25 cellular contexts compared by ENCODE assay signal in the genomic region with DNA sequence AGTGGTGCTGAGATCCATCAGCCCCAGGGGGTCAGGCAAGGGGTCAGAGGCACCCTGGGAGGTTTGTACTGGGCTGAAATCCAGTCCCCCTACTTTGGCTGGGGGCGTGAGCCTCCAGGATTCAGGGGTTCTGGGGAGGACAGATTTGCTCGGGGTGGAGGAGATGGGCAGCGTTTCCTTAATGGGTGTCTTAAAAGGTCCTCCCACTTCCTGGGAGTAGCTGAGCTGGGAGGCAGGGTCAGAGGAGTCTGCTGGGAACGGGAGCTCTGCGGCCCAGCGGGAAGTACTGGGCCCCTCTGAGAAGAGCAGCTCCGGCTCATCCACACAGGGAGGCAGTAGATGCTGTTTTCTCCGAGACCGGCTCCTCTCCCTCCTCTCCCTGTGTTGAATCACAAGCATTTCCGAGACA. TPM values are rescaled to one million over a fixed set of nuclear protein-coding genes. Genes with fewer than 3 reads are reported as not detected.
DNase-seq lines count a peak whose midpoint lies in the region; ATAC-seq and TF ChIP-seq lines count a peak whose summit lies in the region.
"Had no signal": no experiment of that assay in that cellular context is flagged by ENCODE, and none has a peak within 500 bp of the region (broad histone marks: within the 10 kb centered on the region; RNA-seq: fewer than 3 reads in every experiment).

No MANE protein-coding gene starts in this region.

- DNase-seq in T-helper 17 cell (no peak), endodermal cell (no peak), posterior vena cava (ENCODE audit: low spot score) (peak; percentile 76), NCI-H748 treated with DMSO at 0.1 percent for 48 hours (lab: John Stamatoyannopoulos, UW) (no peak), substantia nigra (lab: John Stamatoyannopoulos, UW) (no peak), A673 (ENCODE audit: low spot score) (no peak)
- DNase-seq: activated CD8-positive, alpha-beta T cell treated with anti-CD3 and anti-CD28 coated beads for 36 hours; activated naive CD4-positive, alpha-beta T cell; activated T-cell treated with anti-CD3 and anti-CD28 coated beads, Interleukin-2, amount 50 U/mL, for 1 hour; anterior cingulate cortex; DMS79 treated with DMSO at 0.1 percent for 48 hours; natural killer cell; NCI-H146; NCI-H2171; NCI-H524 treated with DMSO at 0.1 percent for 48 hours; small intestine; stimulated activated CD4-positive, alpha-beta T cell treated with anti-CD3 and anti-CD28 coated beads, Interleukin-2, amount 100 ng/mL, for 48 hours; stomach; SW 1271 had no signal

- H3K27ac ChIP-seq in endodermal cell (ENCODE audit: low read depth, low read length) (no peak overlapping the region), substantia nigra (ENCODE audit: low read depth, low read length, poor library complexity, severe bottlenecking) (no peak overlapping the region), A673 (ENCODE audit: low read depth, low read length, poor library complexity, severe bottlenecking) (no peak overlapping the region)

- peaks cover 3% of the 10 kb centered on the region for H3K4me1 Mint-ChIP-seq in T-helper 17 cell
- H3K4me1 Mint-ChIP-seq in endodermal cell: peaks cover 6% of the 10 kb centered on the region
- H3K4me1 Mint-ChIP-seq: central memory CD8-positive, alpha-beta T cell; natural killer cell had no signal

- POLR2A ChIA-PET in A673 (lab: Charles Lee; ENCODE audit: low non-redundant PET): no interaction called here

- no peaks in the 10 kb centered on the region for H3K36me3 Mint-ChIP-seq in T-helper 17 cell (ENCODE audit: low read depth)
- peaks cover 52% of the 10 kb centered on the region for H3K36me3 Mint-ChIP-seq in endodermal cell (ENCODE audit: low read depth)
- H3K36me3 Mint-ChIP-seq: natural killer cell had no signal

- no peak overlapping the region for H3K9ac ChIP-seq in endodermal cell (ENCODE audit: extremely low read depth, low read length, poor library complexity, severe bottlenecking)

- H3K4me1 ChIP-seq in endodermal cell (ENCODE audit: control insufficient read depth, insufficient read depth, low read length) (no peaks in the 10 kb centered on the region), A673 (ENCODE audit: insufficient read depth, low read length, poor library complexity, severe bottlenecking) (no peaks in the 10 kb centered on the region)
- H3K4me1 ChIP-seq: stomach had no signal

- peak overlapping the region; percentile 81 for H3K27ac Mint-ChIP-seq in T-helper 17 cell
- peak overlapping the region; percentile 19 for H3K27ac Mint-ChIP-seq in endodermal cell
- H3K27ac Mint-ChIP-seq: activated CD8-positive, alpha-beta T cell treated with anti-CD3 and anti-CD28 coated beads for 36 hours; natural killer cell; type B pancreatic cell had no signal

- no peaks in the 10 kb centered on the region for H3K27me3 ChIP-seq in endodermal cell (ENCODE audit: control insufficient read depth, insufficient read depth, low read length, poor library complexity, severe bottlenecking)
- no peaks in the 10 kb centered on the region for H3K27me3 ChIP-seq in A673 (replicated peaks; ENCODE audit: insufficient read depth, low read depth, low read length, poor library complexity)
- H3K27me3 ChIP-seq: stomach had no signal

- H3K36me3 ChIP-seq in endodermal cell (ENCODE audit: control insufficient read depth, insufficient read depth, low read length): peaks cover 50% of the 10 kb centered on the region
- H3K36me3 ChIP-seq in A673 (ENCODE audit: insufficient read depth, low read length, poor library complexity, severe bottlenecking): peaks cover 56% of the 10 kb centered on the region

- H3K4me3 Mint-ChIP-seq in T-helper 17 cell: no peak overlapping the region
- no peak overlapping the region for H3K4me3 Mint-ChIP-seq in endodermal cell
- H3K4me3 Mint-ChIP-seq: activated CD8-positive, alpha-beta T cell treated with anti-CD3 and anti-CD28 coated beads for 36 hours; central memory CD8-positive, alpha-beta T cell; natural killer cell; type B pancreatic cell had no signal

- H3K9me3 ChIP-seq in T-helper 17 cell (ENCODE audit: control insufficient read depth, low read length, poor library complexity, severe bottlenecking) (no peaks in the 10 kb centered on the region), endodermal cell (ENCODE audit: control insufficient read depth, low read length) (no peaks in the 10 kb centered on the region), A673 (ENCODE audit: low read depth, low read length, poor library complexity, severe bottlenecking) (no peaks in the 10 kb centered on the region)
- H3K9me3 ChIP-seq: stomach had no signal

- H3K27me3 Mint-ChIP-seq in T-helper 17 cell (no peaks in the 10 kb centered on the region), endodermal cell (ENCODE audit: insufficient read depth) (peaks cover 10% of the 10 kb centered on the region)
- H3K27me3 Mint-ChIP-seq: activated CD8-positive, alpha-beta T cell treated with anti-CD3 and anti-CD28 coated beads for 36 hours; central memory CD8-positive, alpha-beta T cell; type B pancreatic cell had no signal

- intact Hi-C loops in posterior vena cava (cut with DNase I): loop anchor here in 1 of 2 donors (10.0 kb wide), 1 partner anchor 176 kb away; no protein-coding TSS in a partner anchor
- intact Hi-C loops in A673 (cut with micrococcal nuclease; ENCODE audit: unreplicated experiment): no loop called here

- ATAC-seq in T-helper 17 cell: no peak
- ATAC-seq: activated CD4-positive, CD25-positive, alpha-beta regulatory T cell treated with anti-CD3 and anti-CD28 coated beads, Interleukin-2, amount 50 U/mL, for 24 hours; activated CD8-positive, alpha-beta T cell treated with anti-CD3 and anti-CD28 coated beads for 36 hours; esophagus mucosa; natural killer cell had no signal

- WGBS in endodermal cell (ENCODE audit: insufficient coverage in 1 of 2, insufficient read length in 1 of 2), 2 experiments: 89 to 96% methylated on average over 3 to 10 of the region's 10 CpGs

- BruUV-seq in A673 (replicated peaks; lab: Mats Ljungman, UMichigan): no TSS peak

- no peaks in the 10 kb centered on the region for H3K9me3 Mint-ChIP-seq in endodermal cell
- H3K9me3 Mint-ChIP-seq: activated CD8-positive, alpha-beta T cell treated with anti-CD3 and anti-CD28 coated beads for 36 hours; central memory CD8-positive, alpha-beta T cell; natural killer cell; type B pancreatic cell had no signal

- CTCF ChIA-PET in A673 (lab: Charles Lee): no interaction called here

- TF ChIP-seq CTCF in endodermal cell (conservative IDR thresholded peaks at IDR 0.05) (no peak), A673 (conservative IDR thresholded peaks at IDR 0.05; ENCODE audit: low read depth, low read length) (no peak)

- H3K4me3 ChIP-seq in endodermal cell (ENCODE audit: low read length) (no peak overlapping the region), A673 (ENCODE audit: low read depth, low read length, poor library complexity, severe bottlenecking) (no peak overlapping the region)
- H3K4me3 ChIP-seq: stomach had no signal

RNA-seq across cellular contexts. Expression of a gene that starts 2.1 kb away (rescaled TPM):
- total RNA-seq in T-helper 17 cell (not detected), endodermal cell (under 1 TPM; 0.22 to 0.29 TPM), posterior vena cava (not detected), A673 (2021) (0.44 TPM in 1 of 2 replicates, not detected in the other)
- not detected for polyA plus RNA-seq in endodermal cell (2013, experiment 1 of 2)
- not detected for polyA plus RNA-seq in endodermal cell (2013, experiment 2 of 2)
- total RNA-seq: esophagus mucosa, H1, natural killer cell, progenitor cell of endocrine pancreas, stomach had no signal
- polyA plus RNA-seq: H1, stomach had no signal

RNA-seq across cellular contexts. Expression of a gene that starts 18.0 kb away (rescaled TPM):
- total RNA-seq in T-helper 17 cell: 1 to 10 TPM; 1.0 to 1.6 TPM
- total RNA-seq in endodermal cell: 100 to 1,000 TPM in 1 of 2 donors, 10 to 100 TPM in 1; 93.9 to 147 TPM
- polyA plus RNA-seq in endodermal cell (2013, experiment 1 of 2): 77.6 TPM
- 78.7 TPM for polyA plus RNA-seq in endodermal cell (2013, experiment 2 of 2)
- total RNA-seq in posterior vena cava: under 1 TPM; 0.24 to 0.79 TPM
- 198 and 200 TPM in 2 replicates for total RNA-seq in A673 (2021)

RNA-seq across cellular contexts. Expression of a gene that starts 18.1 kb away (rescaled TPM):
- total RNA-seq in T-helper 17 cell: 10 to 100 TPM; 18.9 to 32.9 TPM
- 10 to 100 TPM; 64.9 to 70.0 TPM for total RNA-seq in endodermal cell
- polyA plus RNA-seq in endodermal cell (2013, experiment 1 of 2): 70.6 TPM
- polyA plus RNA-seq in endodermal cell (2013, experiment 2 of 2): 67.4 TPM
- total RNA-seq in posterior vena cava: 1 to 10 TPM; 8.4 to 8.8 TPM
- total RNA-seq in A673 (2021): 71.7 and 79.9 TPM in 2 replicates

RNA-seq across cellular contexts. Expression of a gene that starts 24.1 kb away (rescaled TPM):
- total RNA-seq in T-helper 17 cell (not detected), endodermal cell (not detected), posterior vena cava (1 to 10 TPM; 3.6 to 3.7 TPM), A673 (2021) (0.28 and 0.39 TPM in 2 replicates)
- polyA plus RNA-seq in endodermal cell (2013, experiment 1 of 2): 0.14 TPM
- polyA plus RNA-seq in endodermal cell (2013, experiment 2 of 2): 0.17 TPM
- total RNA-seq: activated CD8-positive, alpha-beta T cell treated with anti-CD3 and anti-CD28 coated beads for 36 hours; H1; natural killer cell; progenitor cell of endocrine pancreas had no signal

RNA-seq across cellular contexts. Expression of a gene that starts 31.7 kb away (rescaled TPM):
- total RNA-seq in T-helper 17 cell: 1 to 10 TPM; 6.3 to 7.9 TPM
- 10 to 100 TPM; 28.1 to 47.9 TPM for total RNA-seq in endodermal cell
- 34.8 TPM for polyA plus RNA-seq in endodermal cell (2013, experiment 1 of 2)
- 32.3 TPM for polyA plus RNA-seq in endodermal cell (2013, experiment 2 of 2)
- 10 to 100 TPM; 19.5 to 23.6 TPM for total RNA-seq in posterior vena cava
- 48.1 and 55.6 TPM in 2 replicates for total RNA-seq in A673 (2021)

Comparison
In these comparisons a context has a peak if more than half of its experiments do, and no peak if none do; other contexts are left out.
1. RNA of a gene that starts 18.0 kb away (total RNA-seq): 198 to 200 TPM in A673 and 93.9 to 147 TPM in endodermal cell; 1.0 to 1.6 TPM in T-helper 17 cell and 0.24 to 0.79 TPM in posterior vena cava; every median in the first group is over 10 times any median in the second.